ENCODE assay signal across 21 cellular contexts in the genomic region with DNA sequence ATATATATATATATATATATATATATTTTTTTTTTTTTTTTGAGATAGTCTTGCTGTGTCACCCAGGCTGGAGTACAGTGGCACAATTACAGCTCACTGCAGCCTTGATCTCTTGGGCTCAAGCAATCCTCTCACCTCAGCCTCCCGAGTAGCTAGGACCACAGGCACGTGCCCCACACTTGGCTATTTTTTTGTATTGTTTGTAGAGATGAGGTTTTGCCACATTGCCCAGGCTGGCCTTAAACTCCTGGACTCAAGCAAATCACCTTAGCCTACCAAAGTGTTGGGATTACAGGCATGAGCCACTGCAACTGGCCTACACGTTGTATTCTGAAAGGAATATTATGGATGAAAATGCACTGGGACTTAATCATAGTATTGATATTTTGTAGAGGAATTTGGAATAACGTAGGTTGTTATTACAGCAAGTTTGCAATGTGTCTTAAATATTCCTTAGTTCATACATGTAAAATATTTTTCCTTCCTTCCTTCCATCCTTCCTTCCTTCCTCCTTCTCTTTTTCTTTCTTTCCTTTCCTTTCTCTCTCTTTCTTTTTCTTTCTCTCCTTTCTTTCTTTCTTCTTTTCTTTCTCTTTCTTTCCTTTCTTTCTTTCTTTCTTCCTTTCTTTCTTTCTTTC. TPM values are rescaled to one million over a fixed set of nuclear protein-coding genes. Genes with fewer than 3 reads are reported as not detected.
DNase-seq lines count a peak whose midpoint lies in the region; ATAC-seq and TF ChIP-seq lines count a peak whose summit lies in the region.
"Had no signal": no experiment of that assay in that cellular context is flagged by ENCODE, and none has a peak within 500 bp of the region (broad histone marks: within the 10 kb centered on the region; RNA-seq: fewer than 3 reads in every experiment).

No MANE protein-coding gene starts in this region.

- no peaks in the 10 kb centered on the region for H3K27me3 ChIP-seq in CD8-positive, alpha-beta T cell (ENCODE audit: insufficient read depth, low read length)
- no peaks in the 10 kb centered on the region for H3K27me3 ChIP-seq in mononuclear cell (ENCODE audit: insufficient read depth, low read length)
- H3K27me3 ChIP-seq: MG63 had no signal

- peaks cover 18% of the 10 kb centered on the region for H3K4me1 ChIP-seq in CD8-positive, alpha-beta T cell (ENCODE audit: insufficient read depth, low read length)
- H3K4me1 ChIP-seq in mononuclear cell (ENCODE audit: insufficient read depth, low read length): no peaks in the 10 kb centered on the region

- no peak for DNase-seq in activated T-cell treated with anti-CD3 and anti-CD28 coated beads, Interleukin-2, amount 50 U/mL, for 24 hours
- no peak for DNase-seq in activated T-cell treated with anti-CD3 and anti-CD28 coated beads for 4 hours
- no peak for DNase-seq in CD8-positive, alpha-beta T cell
- DNase-seq in activated CD8-positive, alpha-beta T cell treated with anti-CD3 and anti-CD28 coated beads, Interleukin-2, amount 10 ng/mL, durations not matched to agents 7 days and 5 days: no peak
- no peak for DNase-seq in NCI-H2196 (lab: John Stamatoyannopoulos, UW; ENCODE audit: unreplicated experiment)
- DNase-seq: C1 segment of cervical spinal cord, Calu3, DMS53, H7, IMR-90, Karpas-422, MG63, NCI-H1105, NCI-H1694, NCI-H2227 treated with DMSO at 0.1 percent for 48 hours, NCI-H524, PC-9 had no signal

- no peaks in the 10 kb centered on the region for H3K27me3 Mint-ChIP-seq in activated T-cell treated with anti-CD3 and anti-CD28 coated beads, Interleukin-2, amount 50 U/mL, for 24 hours
- H3K27me3 Mint-ChIP-seq in CD8-positive, alpha-beta T cell (ENCODE audit: low read depth): no peaks in the 10 kb centered on the region
- no peaks in the 10 kb centered on the region for H3K27me3 Mint-ChIP-seq in activated CD8-positive, alpha-beta T cell treated with anti-CD3 and anti-CD28 coated beads, Interleukin-2, amount 10 ng/mL, durations not matched to agents 7 days and 5 days (ENCODE audit: low read depth)

- H3K9me3 Mint-ChIP-seq in activated T-cell treated with anti-CD3 and anti-CD28 coated beads, Interleukin-2, amount 50 U/mL, for 24 hours: peaks cover 6% of the 10 kb centered on the region
- no peaks in the 10 kb centered on the region for H3K9me3 Mint-ChIP-seq in CD8-positive, alpha-beta T cell
- H3K9me3 Mint-ChIP-seq in activated CD8-positive, alpha-beta T cell treated with anti-CD3 and anti-CD28 coated beads, Interleukin-2, amount 10 ng/mL, durations not matched to agents 7 days and 5 days (ENCODE audit: insufficient read depth): no peaks in the 10 kb centered on the region

- H3K4me1 Mint-ChIP-seq in activated T-cell treated with anti-CD3 and anti-CD28 coated beads, Interleukin-2, amount 50 U/mL, for 24 hours (ENCODE audit: low read depth): peaks cover 36% of the 10 kb centered on the region
- peaks cover 27% of the 10 kb centered on the region for H3K4me1 Mint-ChIP-seq in CD8-positive, alpha-beta T cell (ENCODE audit: low read depth)
- peaks cover 15% of the 10 kb centered on the region for H3K4me1 Mint-ChIP-seq in activated CD8-positive, alpha-beta T cell treated with anti-CD3 and anti-CD28 coated beads, Interleukin-2, amount 10 ng/mL, durations not matched to agents 7 days and 5 days (ENCODE audit: low read depth)

- no peak overlapping the region for H3K4me3 ChIP-seq in CD8-positive, alpha-beta T cell (ENCODE audit: low read depth, low read length)
- H3K4me3 ChIP-seq in mononuclear cell (ENCODE audit: low read length): peak overlapping the region; percentile 20
- H3K4me3 ChIP-seq: MG63, PC-9 had no signal

- TF ChIP-seq CTCF in CD8-positive, alpha-beta T cell (IDR thresholded peaks at IDR 0.05): peak; percentile 17

- H3K27ac Mint-ChIP-seq in activated T-cell treated with anti-CD3 and anti-CD28 coated beads, Interleukin-2, amount 50 U/mL, for 24 hours: peak overlapping the region; percentile 71
- peak overlapping the region; percentile 46 for H3K27ac Mint-ChIP-seq in CD8-positive, alpha-beta T cell
- H3K27ac Mint-ChIP-seq in activated CD8-positive, alpha-beta T cell treated with anti-CD3 and anti-CD28 coated beads, Interleukin-2, amount 10 ng/mL, durations not matched to agents 7 days and 5 days: peak overlapping the region; percentile 21

- CTCF ChIA-PET in CD8-positive, alpha-beta T cell (lab: Charles Lee): no interaction called here
- CTCF ChIA-PET in activated CD8-positive, alpha-beta T cell treated with anti-CD3 and anti-CD28 coated beads, Interleukin-2, amount 10 ng/mL, durations not matched to agents 7 days and 5 days (lab: Charles Lee): no interaction called here

- H3K36me3 ChIP-seq in CD8-positive, alpha-beta T cell (ENCODE audit: insufficient read depth, low read length): no peaks in the 10 kb centered on the region
- H3K36me3 ChIP-seq: MG63 had no signal

- H3K9me3 ChIP-seq in CD8-positive, alpha-beta T cell (ENCODE audit: low read length): no peaks in the 10 kb centered on the region
- H3K9me3 ChIP-seq in mononuclear cell (ENCODE audit: low read depth, low read length): no peaks in the 10 kb centered on the region
- H3K9me3 ChIP-seq: MG63 had no signal

- peaks cover 7% of the 10 kb centered on the region for H3K36me3 Mint-ChIP-seq in activated T-cell treated with anti-CD3 and anti-CD28 coated beads, Interleukin-2, amount 50 U/mL, for 24 hours (ENCODE audit: low read depth)
- H3K36me3 Mint-ChIP-seq in CD8-positive, alpha-beta T cell: no peaks in the 10 kb centered on the region
- peaks cover 33% of the 10 kb centered on the region for H3K36me3 Mint-ChIP-seq in activated CD8-positive, alpha-beta T cell treated with anti-CD3 and anti-CD28 coated beads, Interleukin-2, amount 10 ng/mL, durations not matched to agents 7 days and 5 days (ENCODE audit: low read depth)

- POLR2A ChIA-PET in CD8-positive, alpha-beta T cell (lab: Charles Lee): no interaction called here
- POLR2A ChIA-PET in activated CD8-positive, alpha-beta T cell treated with anti-CD3 and anti-CD28 coated beads, Interleukin-2, amount 10 ng/mL, durations not matched to agents 7 days and 5 days (lab: Charles Lee): no interaction called here

- peak overlapping the region; percentile 63 for H3K4me3 Mint-ChIP-seq in activated T-cell treated with anti-CD3 and anti-CD28 coated beads, Interleukin-2, amount 50 U/mL, for 24 hours
- peak overlapping the region; percentile 70 for H3K4me3 Mint-ChIP-seq in CD8-positive, alpha-beta T cell
- H3K4me3 Mint-ChIP-seq in activated CD8-positive, alpha-beta T cell treated with anti-CD3 and anti-CD28 coated beads, Interleukin-2, amount 10 ng/mL, durations not matched to agents 7 days and 5 days: peak overlapping the region; percentile 48

- no peak overlapping the region for H3K27ac ChIP-seq in CD8-positive, alpha-beta T cell (ENCODE audit: low read depth, low read length)
- H3K27ac ChIP-seq: PC-9 had no signal

- intact Hi-C loops in CD8-positive, alpha-beta T cell (cut with DNase I, micrococcal nuclease): loop anchor here in 1 of 2 experiments (10.0 kb wide), 1 partner anchor 132 kb away; no protein-coding TSS in a partner anchor

- ATAC-seq in CD8-positive, alpha-beta T cell: no peak
- ATAC-seq in activated CD8-positive, alpha-beta T cell treated with anti-CD3 and anti-CD28 coated beads, Interleukin-2, amount 10 ng/mL, durations not matched to agents 7 days and 5 days: no peak
- no peak for ATAC-seq in HG02610 (IDR thresholded peaks at IDR 0.05; ENCODE audit: unreplicated experiment)
- ATAC-seq in GM21723 (IDR thresholded peaks at IDR 0.05; ENCODE audit: unreplicated experiment): no peak

RNA-seq across cellular contexts. Expression of a gene that starts 0.9 kb away (rescaled TPM):
- 10 to 100 TPM; 58.3 to 62.0 TPM for total RNA-seq in CD8-positive, alpha-beta T cell
- total RNA-seq in activated CD8-positive, alpha-beta T cell treated with anti-CD3 and anti-CD28 coated beads, Interleukin-2, amount 10 ng/mL, durations not matched to agents 7 days and 5 days: 1 to 10 TPM; 6.0 to 6.3 TPM
- 45.7 TPM for total RNA-seq in mononuclear cell
- total RNA-seq: Calu3, H7, HT-29, IMR-90, PC-9 had no signal

Comparison
In these comparisons a context has a peak if more than half of its experiments do, and no peak if none do; other contexts are left out.
1. H3K27ac Mint-ChIP-seq: peak in every context shown above with its lines; median percentile 71 in activated T-cell treated with anti-CD3 and anti-CD28 coated beads, Interleukin-2, amount 50 U/mL, for 24 hours; 46 in CD8-positive, alpha-beta T cell; 21 in activated CD8-positive, alpha-beta T cell treated with anti-CD3 and anti-CD28 coated beads, Interleukin-2, amount 10 ng/mL, durations not matched to agents 7 days and 5 days.